ENCODE assay signal across 17 cellular contexts in the genomic region with DNA sequence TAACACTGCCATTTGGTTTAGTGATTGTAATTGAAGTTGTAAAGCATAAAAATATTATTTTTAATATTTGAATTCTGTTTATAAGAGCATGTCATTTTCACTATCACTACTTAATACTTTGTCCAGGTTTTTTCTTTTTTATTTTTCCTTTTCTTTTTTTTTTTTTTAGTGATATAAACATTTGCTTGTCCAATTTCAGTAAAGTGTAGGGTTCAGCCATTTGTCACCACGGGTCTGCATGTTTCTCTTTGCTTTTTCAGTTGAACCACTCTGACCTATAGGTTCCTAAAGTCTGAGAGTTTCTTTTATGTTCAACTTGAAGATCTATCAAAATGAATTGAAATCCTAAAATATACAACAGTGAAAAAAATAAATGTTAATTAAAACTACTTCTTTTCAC.
A peak's percentile ranks its signal among the peaks of the same experiment; 100 is the strongest.
DNase-seq lines count a peak whose midpoint lies in the region; ATAC-seq, FAIRE-seq and TF ChIP-seq lines count a peak whose summit lies in the region.
"Had no signal": no experiment of that assay in that cellular context is flagged by ENCODE, and none has a peak within 500 bp of the region (broad histone marks: within the 10 kb centered on the region; RNA-seq: fewer than 3 reads in every experiment).

No MANE protein-coding gene starts in this region.

- H3K36me3 ChIP-seq in DND-41 (ENCODE audit: insufficient read depth, low read length) (no peaks in the 10 kb centered on the region), KMS-11 (ENCODE audit: insufficient read depth) (no peaks in the 10 kb centered on the region)
- H3K36me3 ChIP-seq: HAP-1 had no signal

- H4K20me1 ChIP-seq in DND-41 (ENCODE audit: insufficient read depth, low read length) (no peaks in the 10 kb centered on the region), KMS-11 (ENCODE audit: insufficient read depth) (no peaks in the 10 kb centered on the region)

- no peaks in the 10 kb centered on the region for H3K9me3 ChIP-seq in DND-41 (ENCODE audit: insufficient read depth, low read length, severe bottlenecking)
- H3K9me3 ChIP-seq: HAP-1 had no signal

- no peak overlapping the region for H3K4me2 ChIP-seq in DND-41 (ENCODE audit: insufficient read depth, low read length)
- H3K4me2 ChIP-seq in KMS-11: peak overlapping the region; percentile 11; the same call in 1 of the 2 replicates

- FAIRE-seq in RCC 7860 (lab: Jason Lieb, UNC) (peak; percentile 29), islet of Langerhans (lab: Jason Lieb, UNC) (peak; percentile 79)
- FAIRE-seq: D721Med, H1 had no signal

- H3K27me3 ChIP-seq in DND-41 (ENCODE audit: insufficient read depth, low read length, poor library complexity) (no peaks in the 10 kb centered on the region), KMS-11 (ENCODE audit: insufficient read depth, low read depth) (no peaks in the 10 kb centered on the region)

- H3K4me3 ChIP-seq in DND-41 (ENCODE audit: low read depth in 1 of 2, low read length in 2 of 2) (no peak overlapping the region), KMS-11 (IDR thresholded peaks at IDR 0.05; ENCODE audit: insufficient read depth, low read depth, low read length) (no peak overlapping the region)
- H3K4me3 ChIP-seq: HAP-1 had no signal

- no peak for ATAC-seq in DND-41 (ENCODE audit: insufficient read depth, low read depth)
- ATAC-seq in GM19463 (IDR thresholded peaks at IDR 0.05; ENCODE audit: unreplicated experiment): no peak

- H3K27ac ChIP-seq in DND-41 (ENCODE audit: low read length) (peak overlapping the region; percentile 93), KMS-11 (no peak overlapping the region)

- H3K79me2 ChIP-seq in DND-41 (ENCODE audit: insufficient read depth, low read length) (no peaks in the 10 kb centered on the region), KMS-11 (ENCODE audit: insufficient read depth, low read depth) (no peaks in the 10 kb centered on the region)

- TF ChIP-seq CTCF in DND-41 (IDR thresholded peaks at IDR 0.05; ENCODE audit: borderline replicate concordance, extremely low read depth, low read length, poor library complexity, severe bottlenecking): no peak
- TF ChIP-seq CTCF in KMS-11 (conservative IDR thresholded peaks at IDR 0.05; ENCODE audit: low read depth, low read length): no peak

- H3K9ac ChIP-seq in DND-41 (ENCODE audit: low read depth, low read length) (peak overlapping the region; percentile 20; the same call in 1 of the 2 replicates), KMS-11 (no peak overlapping the region)

- H2AFZ ChIP-seq in DND-41 (ENCODE audit: low read depth, low read length) (no peak overlapping the region), KMS-11 (ENCODE audit: low read depth) (no peak overlapping the region)

- H3K4me1 ChIP-seq in DND-41 (ENCODE audit: insufficient read depth, low read length): peaks cover 89% of the 10 kb centered on the region
- peaks cover 100% of the 10 kb centered on the region for H3K4me1 ChIP-seq in KMS-11 (ENCODE audit: low read depth, poor library complexity, severe bottlenecking)

- DNase-seq in DND-41 (no peak), RCC 7860 (ENCODE audit: low spot score) (no peak), amniotic stem cell (lab: John Stamatoyannopoulos, UW) (no peak), NCI-H187 treated with DMSO at 0.1 percent for 48 hours (lab: John Stamatoyannopoulos, UW) (no peak)
- no peak for DNase-seq in central memory CD4-positive, alpha-beta T cell
- DNase-seq: ACHN; C1 segment of cervical spinal cord; CD4-positive, alpha-beta memory T cell; DMS153; DMS79 treated with DMSO at 0.1 percent for 48 hours; GF-D8 had no signal
